Comparison of ENCODE assay signal across 8 cellular contexts in genomic region chr16:67260426-67261063, GRCh38. TPM values are rescaled to one million over a fixed set of nuclear protein-coding genes. Genes with fewer than 3 reads are reported as not detected.
DNase-seq lines count a peak whose midpoint lies in the region; FAIRE-seq and TF ChIP-seq lines count a peak whose summit lies in the region.

No MANE protein-coding gene starts in this region.

- peak overlapping the region in 1 of 2 experiments; percentile 10 for H2BK12ac ChIP-seq in mesenchymal stem cell (ENCODE audit: low read length in 2 of 2)

- FAIRE-seq in bronchial epithelial cell (lab: Jason Lieb, UNC), result no peak

- H2AFZ ChIP-seq in OCI-LY1 (ENCODE audit: low read length), result no peak overlapping the region
- no peak overlapping the region for H2AFZ ChIP-seq in mesenchymal stem cell (ENCODE audit: low read depth, low read length)

- no peak overlapping the region for H3K14ac ChIP-seq in mesenchymal stem cell (ENCODE audit: low read length in 2 of 2)

- DNase-seq in DMS53 (lab: John Stamatoyannopoulos, UW) (peak; percentile 78), HCEC 1CT (peak; percentile 58), bronchial epithelial cell (ENCODE audit: low read depth) (peak; percentile 55), mesenchymal stem cell (peak; percentile 70), ecto neural progenitor cell (ENCODE audit: low spot score) (no peak), cerebellar nuclear complex (lab: John Stamatoyannopoulos, UW) (no peak)
- no peak for DNase-seq in activated CD4-positive, CD25-positive, alpha-beta regulatory T cell (lab: John Stamatoyannopoulos, UW)

- no peaks in the 10 kb centered on the region for H3K36me3 ChIP-seq in OCI-LY1 (ENCODE audit: insufficient read depth, low read length)
- H3K36me3 ChIP-seq in bronchial epithelial cell (ENCODE audit: control insufficient read depth, insufficient read depth, low read length), result no peaks in the 10 kb centered on the region
- peaks cover 15 to 47% of the 10 kb centered on the region in 2 experiments for H3K36me3 ChIP-seq in mesenchymal stem cell (ENCODE audit: control insufficient read depth in 1 of 2, insufficient read depth in 2 of 2, low read depth in 1 of 2, low read length in 2 of 2)

- no peak overlapping the region for H3K27ac ChIP-seq in OCI-LY1 (ENCODE audit: low read depth, low read length, poor library complexity, severe bottlenecking)
- no peak overlapping the region for H3K27ac ChIP-seq in mesenchymal stem cell (ENCODE audit: low read length, poor library complexity, severe bottlenecking)

- no peak overlapping the region for H2BK5ac ChIP-seq in mesenchymal stem cell (ENCODE audit: low read depth, low read length, poor library complexity, severe bottlenecking)

- H3K18ac ChIP-seq in mesenchymal stem cell (ENCODE audit: low read depth in 1 of 2, low read length in 2 of 2), result no peak overlapping the region

- H3K79me2 ChIP-seq in OCI-LY1 (ENCODE audit: insufficient read depth, low read length), result no peaks in the 10 kb centered on the region

- H4K8ac ChIP-seq in mesenchymal stem cell (ENCODE audit: low read length), result no peak overlapping the region

- no peaks in the 10 kb centered on the region for H3F3A ChIP-seq in OCI-LY1 (ENCODE audit: insufficient read depth, low read length)

- H3K4me1 ChIP-seq in OCI-LY1 (ENCODE audit: insufficient read depth, low read length, severe bottlenecking), result no peaks in the 10 kb centered on the region
- no peaks in the 10 kb centered on the region for H3K4me1 ChIP-seq in mesenchymal stem cell (ENCODE audit: control insufficient read depth, insufficient read depth, low read depth, low read length)

- no peak overlapping the region for H3K23ac ChIP-seq in mesenchymal stem cell (ENCODE audit: low read length in 2 of 2)

- no peak overlapping the region for H2BK15ac ChIP-seq in mesenchymal stem cell (ENCODE audit: low read depth, poor library complexity, severe bottlenecking)

- H4K91ac ChIP-seq in mesenchymal stem cell (ENCODE audit: low read length), result no peak overlapping the region

- no peak overlapping the region for H3K4ac ChIP-seq in mesenchymal stem cell (ENCODE audit: low read depth in 1 of 2, low read length in 2 of 2)

- H2AK5ac ChIP-seq in mesenchymal stem cell (ENCODE audit: low read length, severe bottlenecking), result peak overlapping the region; percentile 44

- no peaks in the 10 kb centered on the region for H3K9me2 ChIP-seq in OCI-LY1 (ENCODE audit: low read depth, low read length)

- H3K9me3 ChIP-seq in OCI-LY1 (ENCODE audit: low read length) (no peaks in the 10 kb centered on the region), mesenchymal stem cell (ENCODE audit: control insufficient read depth, low read length) (no peaks in the 10 kb centered on the region)

- no peaks in the 10 kb centered on the region for H4K20me1 ChIP-seq in OCI-LY1 (ENCODE audit: insufficient read depth, low read length)

- H3K9ac ChIP-seq in OCI-LY1 (ENCODE audit: low read length) (no peak overlapping the region), mesenchymal stem cell (ENCODE audit: low read length) (peak overlapping the region; percentile 7)

- H3K4me3 ChIP-seq in OCI-LY1 (ENCODE audit: low read depth, low read length, poor library complexity, severe bottlenecking), result no peak overlapping the region
- H3K4me3 ChIP-seq in bronchial epithelial cell (ENCODE audit: low read depth, low read length), result no peak overlapping the region
- no peak overlapping the region for H3K4me3 ChIP-seq in mesenchymal stem cell (ENCODE audit: insufficient read depth in 1 of 2, low read depth in 1 of 2, low read length in 2 of 2)

- TF ChIP-seq CTCF in OCI-LY1 (IDR thresholded peaks at IDR 0.05; ENCODE audit: low read length) (peak; percentile 64), bronchial epithelial cell (IDR thresholded peaks at IDR 0.05; ENCODE audit: insufficient read depth, low read length, severe bottlenecking) (peak; percentile 86)

- no peaks in the 10 kb centered on the region for H3K79me1 ChIP-seq in mesenchymal stem cell (replicated peaks; ENCODE audit: low read length, poor library complexity, severe bottlenecking)

- H2BK120ac ChIP-seq in mesenchymal stem cell (ENCODE audit: low read depth, low read length), result no peak overlapping the region

- 82% methylated on average over 4 of the region's 4 CpGs for WGBS in mesenchymal stem cell

- H3K4me2 ChIP-seq in OCI-LY1 (ENCODE audit: low read length), result no peak overlapping the region
- H3K4me2 ChIP-seq in mesenchymal stem cell (ENCODE audit: low read length, poor library complexity, severe bottlenecking), result no peak overlapping the region

- no peaks in the 10 kb centered on the region for H3K27me3 ChIP-seq in OCI-LY1 (ENCODE audit: insufficient read depth, low read length)
- no peaks in the 10 kb centered on the region for H3K27me3 ChIP-seq in bronchial epithelial cell (ENCODE audit: control insufficient read depth, insufficient read depth, low read length)
- peaks cover 0 to 4% of the 10 kb centered on the region in 2 experiments for H3K27me3 ChIP-seq in mesenchymal stem cell (ENCODE audit: control insufficient read depth in 1 of 2, insufficient read depth in 1 of 2, low read length in 2 of 2)

RNA-seq across cellular contexts. Expression of gene SLC9A5, which starts 11.8 kb away (rescaled TPM):
- 0.26 TPM in 2 replicates for total RNA-seq in bronchial epithelial cell
- polyA plus RNA-seq in mesenchymal stem cell (2013, experiment 1 of 2), result 1.5 TPM
- 1.5 TPM for polyA plus RNA-seq in mesenchymal stem cell (2013, experiment 2 of 2)

RNA-seq across cellular contexts. Expression of gene FHOD1, which starts 13.3 kb away (rescaled TPM):
- total RNA-seq in bronchial epithelial cell, result 2.0 and 2.6 TPM in 2 replicates
- 51.6 TPM for polyA plus RNA-seq in mesenchymal stem cell (2013, experiment 1 of 2)
- polyA plus RNA-seq in mesenchymal stem cell (2013, experiment 2 of 2), result 50.1 TPM

RNA-seq across cellular contexts. Expression of gene PLEKHG4, which starts 18.8 kb away (rescaled TPM):
- total RNA-seq in bronchial epithelial cell, result 8.2 and 11.6 TPM in 2 replicates
- 6.6 TPM for polyA plus RNA-seq in mesenchymal stem cell (2013, experiment 1 of 2)
- polyA plus RNA-seq in mesenchymal stem cell (2013, experiment 2 of 2), result 6.5 TPM

RNA-seq across cellular contexts. Expression of gene TMEM208, which starts 33.6 kb away (rescaled TPM):
- total RNA-seq in bronchial epithelial cell, result 35.1 and 56.9 TPM in 2 replicates
- polyA plus RNA-seq in mesenchymal stem cell (2013, experiment 1 of 2), result 43.4 TPM
- 44.0 TPM for polyA plus RNA-seq in mesenchymal stem cell (2013, experiment 2 of 2)

Comparison
In these comparisons a context has a peak if more than half of its experiments do, and no peak if none do; other contexts are left out.
1. DNase-seq: peak in DMS53 (single experiment), HCEC 1CT (single experiment), bronchial epithelial cell (single experiment) and mesenchymal stem cell (single experiment); none in ecto neural progenitor cell (single experiment), cerebellar nuclear complex (0 of 2) and activated CD4-positive, CD25-positive, alpha-beta regulatory T cell (0 of 4).